ENCODE assay signal across 1 cellular context in the genomic region with DNA sequence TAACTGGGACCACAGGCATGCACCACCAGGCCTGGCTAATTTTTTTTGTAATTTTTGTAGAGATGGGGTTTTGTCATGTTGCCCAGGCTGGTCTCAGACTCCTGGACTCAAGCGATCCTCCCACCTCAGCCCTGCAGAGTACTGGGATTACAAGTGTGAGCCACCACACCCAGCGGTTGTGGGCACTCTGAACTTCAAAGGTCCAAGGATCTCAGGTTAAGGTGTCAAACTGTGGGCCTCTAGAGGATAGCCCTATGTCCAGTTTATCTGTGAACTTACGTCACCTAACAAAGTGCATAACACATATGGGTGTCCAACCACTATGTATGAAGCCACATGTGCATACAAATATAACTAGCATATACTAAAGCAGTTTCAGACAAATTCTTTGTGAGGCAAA.
TF ChIP-seq lines count a peak whose summit lies in the region.

No MANE protein-coding gene starts in this region.

TF ChIP-seq in HepG2, 621 proteins besides CTCF, POLR2A, EP300 and RAD21:
- no peak for TF ChIP-seq BHLHE40 (IDR thresholded peaks at IDR 0.05; ENCODE audit: low read length)
- TF ChIP-seq, protein P1, sequence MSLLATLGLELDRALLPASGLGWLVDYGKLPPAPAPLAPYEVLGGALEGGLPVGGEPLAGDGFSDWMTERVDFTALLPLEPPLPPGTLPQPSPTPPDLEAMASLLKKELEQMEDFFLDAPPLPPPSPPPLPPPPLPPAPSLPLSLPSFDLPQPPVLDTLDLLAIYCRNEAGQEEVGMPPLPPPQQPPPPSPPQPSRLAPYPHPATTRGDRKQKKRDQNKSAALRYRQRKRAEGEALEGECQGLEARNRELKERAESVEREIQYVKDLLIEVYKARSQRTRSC (CRISPR knock-in tag; IDR thresholded peaks at IDR 0.05; ENCODE audit: low read depth), result no peak
- TF ChIP-seq PRMT3 (CRISPR knock-in tag; IDR thresholded peaks at IDR 0.05; ENCODE audit: borderline replicate concordance, low read depth), result no peak
- TF ChIP-seq, protein P2, sequence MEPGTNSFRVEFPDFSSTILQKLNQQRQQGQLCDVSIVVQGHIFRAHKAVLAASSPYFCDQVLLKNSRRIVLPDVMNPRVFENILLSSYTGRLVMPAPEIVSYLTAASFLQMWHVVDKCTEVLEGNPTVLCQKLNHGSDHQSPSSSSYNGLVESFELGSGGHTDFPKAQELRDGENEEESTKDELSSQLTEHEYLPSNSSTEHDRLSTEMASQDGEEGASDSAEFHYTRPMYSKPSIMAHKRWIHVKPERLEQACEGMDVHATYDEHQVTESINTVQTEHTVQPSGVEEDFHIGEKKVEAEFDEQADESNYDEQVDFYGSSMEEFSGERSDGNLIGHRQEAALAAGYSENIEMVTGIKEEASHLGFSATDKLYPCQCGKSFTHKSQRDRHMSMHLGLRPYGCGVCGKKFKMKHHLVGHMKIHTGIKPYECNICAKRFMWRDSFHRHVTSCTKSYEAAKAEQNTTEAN (CRISPR knock-in tag; conservative IDR thresholded peaks at IDR 0.05), result no peak
- no peak for TF ChIP-seq ZNF484 (CRISPR knock-in tag; IDR thresholded peaks at IDR 0.05; ENCODE audit: borderline replicate concordance, low read depth)
